Comparison of ENCODE assay signal across 18 cellular contexts in the genomic region with DNA sequence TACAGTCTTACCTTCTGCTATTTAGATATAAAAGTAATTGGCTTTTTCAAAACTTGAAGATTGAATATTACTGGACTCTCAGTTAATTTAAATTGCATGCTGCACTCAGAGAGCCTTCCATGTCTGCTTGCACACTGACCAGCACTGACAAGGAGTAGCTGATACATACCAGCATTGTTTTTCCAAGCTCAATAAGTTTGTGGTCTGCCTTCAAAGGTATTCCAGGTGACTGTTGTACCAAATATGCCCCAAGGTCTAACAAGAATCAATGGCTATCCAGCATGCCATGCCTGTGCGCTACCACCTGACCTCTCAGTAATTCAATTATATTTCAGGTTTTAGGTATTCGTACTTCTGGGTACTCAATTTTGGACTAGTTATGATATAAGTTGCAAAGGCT. TPM values are rescaled to one million over a fixed set of nuclear protein-coding genes. Genes with fewer than 3 reads are reported as not detected.
DNase-seq lines count a peak whose midpoint lies in the region; ATAC-seq, FAIRE-seq and TF ChIP-seq lines count a peak whose summit lies in the region.
"Had no signal": no experiment of that assay in that cellular context is flagged by ENCODE, and none has a peak within 500 bp of the region (broad histone marks: within the 10 kb centered on the region; RNA-seq: fewer than 3 reads in every experiment).

No MANE protein-coding gene starts in this region.

- BruUV-seq in MCF 10A (replicated peaks; lab: Mats Ljungman, UMichigan) = no TSS peak

- intact Hi-C loops in MCF 10A (cut with micrococcal nuclease) = no loop called here
- intact Hi-C loops in breast epithelium (cut with DNase I; ENCODE audit: low total_unique reads) = no loop called here

- no peak for ATAC-seq in GM19455 (IDR thresholded peaks at IDR 0.05; ENCODE audit: unreplicated experiment)
- ATAC-seq: A549 had no signal

- H3K4me3 Mint-ChIP-seq in MCF 10A (ENCODE audit: unreplicated experiment) = no peak overlapping the region
- H3K4me3 Mint-ChIP-seq: CD4-positive, alpha-beta T cell had no signal

- TF ChIP-seq CTCF in MCF 10A (IDR thresholded peaks at IDR 0.05; ENCODE audit: unreplicated experiment) (no peak), breast epithelium (IDR thresholded peaks at IDR 0.05) (no peak), bronchial epithelial cell (IDR thresholded peaks at IDR 0.05; ENCODE audit: insufficient read depth, low read length, severe bottlenecking) (no peak)

- H3K36me3 ChIP-seq in breast epithelium (no peaks in the 10 kb centered on the region), adipocyte (ENCODE audit: control insufficient read depth, insufficient read depth, low read length, severe bottlenecking) (no peaks in the 10 kb centered on the region), bronchial epithelial cell (ENCODE audit: control insufficient read depth, insufficient read depth, low read length) (no peaks in the 10 kb centered on the region), GM23248 (ENCODE audit: low read depth) (no peaks in the 10 kb centered on the region)
- H3K36me3 ChIP-seq: HAP-1 had no signal

- in situ Hi-C loops in GM23248 (cut with MboI) = no loop called here

- no peaks in the 10 kb centered on the region for H3K36me3 Mint-ChIP-seq in MCF 10A (ENCODE audit: insufficient read depth, unreplicated experiment)

- no peak for TF ChIP-seq POLR2A in breast epithelium (IDR thresholded peaks at IDR 0.05)

- no peak overlapping the region for H3K27ac ChIP-seq in breast epithelium
- no peak overlapping the region for H3K27ac ChIP-seq in GM23248
- H3K27ac ChIP-seq: 22Rv1, A549, C4-2B had no signal

- H2AFZ ChIP-seq in GM23248 = no peak overlapping the region

- no peaks in the 10 kb centered on the region for H4K20me1 ChIP-seq in GM23248 (ENCODE audit: insufficient read depth)

- DNase-seq in MCF 10A (ENCODE audit: unreplicated experiment) (no peak), breast epithelium (ENCODE audit: low spot score in 2 of 2) (no peak), adipocyte (ENCODE audit: low read depth) (no peak), bronchial epithelial cell (ENCODE audit: low read depth) (no peak), renal cortical epithelial cell (ENCODE audit: low read depth) (peak; percentile 52), GM23248 (no peak), NK-92 (lab: John Stamatoyannopoulos, UW; ENCODE audit: unreplicated experiment) (no peak)
- DNase-seq: Caco-2; CD4-positive, alpha-beta T cell had no signal

- no peaks in the 10 kb centered on the region for H3K9me2 ChIP-seq in GM23248 (ENCODE audit: insufficient read depth)

- no peaks in the 10 kb centered on the region for H3K9me3 Mint-ChIP-seq in MCF 10A (ENCODE audit: unreplicated experiment)
- H3K9me3 Mint-ChIP-seq: CD4-positive, alpha-beta T cell had no signal

- whole genome bisulfite sequencing in GM23248 (ENCODE audit: low coverage in 1 of 2, low lambda C conversion rate in 2 of 2, missing lambda C conversion rate in 2 of 2), 2 experiments = 93 to 96% methylated on average over 2 of the region's 2 CpGs

- H3K4me1 Mint-ChIP-seq in MCF 10A (ENCODE audit: insufficient read depth, unreplicated experiment) = no peaks in the 10 kb centered on the region

- no peaks in the 10 kb centered on the region for H3K27me3 Mint-ChIP-seq in MCF 10A (ENCODE audit: insufficient read depth, unreplicated experiment)

- FAIRE-seq in bronchial epithelial cell (lab: Jason Lieb, UNC) = peak; percentile 28
- FAIRE-seq: A549, D721Med, G401.6, GM12891, H1 had no signal

- H3F3A ChIP-seq in GM23248 (ENCODE audit: insufficient read depth) = no peaks in the 10 kb centered on the region; the same call in 1 of the 2 replicates

- H3K4me3 ChIP-seq in breast epithelium (no peak overlapping the region), adipocyte (ENCODE audit: low read length) (peak overlapping the region; percentile 9), bronchial epithelial cell (ENCODE audit: low read depth, low read length) (no peak overlapping the region), GM23248 (no peak overlapping the region)
- H3K4me3 ChIP-seq: A549, HAP-1 had no signal

- H3K27ac Mint-ChIP-seq in MCF 10A (ENCODE audit: low read depth, unreplicated experiment) = peak overlapping the region; percentile 11
- H3K27ac Mint-ChIP-seq: CD4-positive, alpha-beta T cell had no signal

- no peaks in the 10 kb centered on the region for H3K27me3 ChIP-seq in breast epithelium
- no peaks in the 10 kb centered on the region for H3K27me3 ChIP-seq in adipocyte (replicated peaks; ENCODE audit: control insufficient read depth, insufficient read depth, low read length)
- peaks cover 2% of the 10 kb centered on the region for H3K27me3 ChIP-seq in bronchial epithelial cell (ENCODE audit: control insufficient read depth, insufficient read depth, low read length)
- no peaks in the 10 kb centered on the region for H3K27me3 ChIP-seq in GM23248 (replicated peaks; ENCODE audit: insufficient read depth)

- H3K79me2 ChIP-seq in GM23248 (ENCODE audit: insufficient read depth) = no peaks in the 10 kb centered on the region

- CTCF ChIA-PET in MCF 10A (lab: Yijun Ruan, JAX) = interaction anchor here (0.6 to 1.7 kb wide), 9 partner anchors 10 to 83 kb away, joined by 3 to 9 read pairs (median 5); partner anchors contain the start of gene BEND6

- H3K4me1 ChIP-seq in breast epithelium (no peaks in the 10 kb centered on the region), adipocyte (ENCODE audit: control insufficient read depth, insufficient read depth, low read length) (peaks cover 21% of the 10 kb centered on the region), GM23248 (ENCODE audit: insufficient read depth) (no peaks in the 10 kb centered on the region)
- H3K4me1 ChIP-seq: A549, Caco-2 had no signal

- POLR2A ChIA-PET in MCF 10A (lab: Yijun Ruan, JAX) = interaction anchor here (0.9 to 1.8 kb wide), 6 partner anchors 9 to 30 kb away, joined by 3 to 7 read pairs (median 4); partner anchors contain the start of gene BEND6

- H3K9ac ChIP-seq in adipocyte (ENCODE audit: low read length) (no peak overlapping the region), GM23248 (no peak overlapping the region)

- no peak overlapping the region for H3K4me2 ChIP-seq in GM23248 (ENCODE audit: unreplicated experiment)
- H3K4me2 ChIP-seq: A549 had no signal

- H3K9me3 ChIP-seq in breast epithelium (no peaks in the 10 kb centered on the region), adipocyte (ENCODE audit: control insufficient read depth, low read length) (no peaks in the 10 kb centered on the region), GM23248 (ENCODE audit: low read depth) (no peaks in the 10 kb centered on the region)
- H3K9me3 ChIP-seq: A549, Caco-2, HAP-1 had no signal

RNA-seq across cellular contexts. Expression of gene BEND6, which starts 30.0 kb away (rescaled TPM):
- 2.1 and 4.2 TPM in 2 replicates for total RNA-seq in MCF 10A (2022)
- total RNA-seq in breast epithelium = 1 to 10 TPM in 1 of 3 donors, under 1 TPM in 2; 0.33 to 1.0 (median 0.80) TPM
- total RNA-seq in bronchial epithelial cell = 0.53 and 1.3 TPM in 2 replicates
- 2.1 and 7.4 TPM in 2 replicates for total RNA-seq in renal cortical epithelial cell
- total RNA-seq in GM23248 (2014; rRNA removed; shearing (Covaris generic)) = 20.6 and 24.6 TPM in 2 replicates
- 22.5 and 25.1 TPM in 2 replicates for polyA plus RNA-seq in GM23248 (2016; fragmentation: Nextera tagmentation; extraction: Ambion mirVana)
- total RNA-seq: Caco-2; CD4-positive, alpha-beta T cell had no signal
